ENCODE assay signal across 1 cellular context in genomic region chr3:12629560-12629959, GRCh38.
TF ChIP-seq lines count a peak whose summit lies in the region.

No MANE protein-coding gene starts in this region.

TF ChIP-seq in SK-N-SH, 30 proteins besides CTCF, POLR2A, EP300 and RAD21 (continued from another document):
- TF ChIP-seq IRF3 (IDR thresholded peaks at IDR 0.05; ENCODE audit: low read depth, low read length) (no peak), PBX3 (IDR thresholded peaks at IDR 0.05) (no peak), FOSL2 (IDR thresholded peaks at IDR 0.05; ENCODE audit: borderline replicate concordance, low read depth) (no peak), ELF1 (IDR thresholded peaks at IDR 0.05) (no peak), TAF1 (IDR thresholded peaks at IDR 0.05; ENCODE audit: borderline replicate concordance, low read depth, low read length) (no peak), FOXM1 (IDR thresholded peaks at IDR 0.05; ENCODE audit: low read depth) (no peak), MXI1 (IDR thresholded peaks at IDR 0.05; ENCODE audit: low read depth, low read length) (peak; percentile 84; the same call in 1 of the 2 replicates), MEF2A (IDR thresholded peaks at IDR 0.05; ENCODE audit: borderline replicate concordance, low read depth) (no peak), RFX5 (IDR thresholded peaks at IDR 0.05; ENCODE audit: low read length) (no peak), POLR2AphosphoS5 (IDR thresholded peaks at IDR 0.05; ENCODE audit: low read depth, low read length) (no peak), SMC3 (IDR thresholded peaks at IDR 0.05; ENCODE audit: low read depth, low read length) (no peak), CHD2 (IDR thresholded peaks at IDR 0.05; ENCODE audit: low read length, partially characterized antibody) (peak; percentile 29), REST (IDR thresholded peaks at IDR 0.05; ENCODE audit: low read depth, low read length) (no peak), GABPA (IDR thresholded peaks at IDR 0.05; ENCODE audit: low read depth) (no peak), NFIC (IDR thresholded peaks at IDR 0.05; ENCODE audit: borderline replicate concordance) (no peak), YY1 (IDR thresholded peaks at IDR 0.05; ENCODE audit: low read depth) (no peak), NRF1 (IDR thresholded peaks at IDR 0.05; ENCODE audit: low read depth, low read length) (no peak), FOXJ3 (CRISPR knock-in tag; IDR thresholded peaks at IDR 0.05) (peak; percentile 66)
- TF ChIP-seq, protein P1, sequence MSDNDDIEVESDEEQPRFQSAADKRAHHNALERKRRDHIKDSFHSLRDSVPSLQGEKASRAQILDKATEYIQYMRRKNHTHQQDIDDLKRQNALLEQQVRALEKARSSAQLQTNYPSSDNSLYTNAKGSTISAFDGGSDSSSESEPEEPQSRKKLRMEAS (IDR thresholded peaks at IDR 0.05; ENCODE audit: low read depth) = no peak
- TF ChIP-seq, protein P2, sequence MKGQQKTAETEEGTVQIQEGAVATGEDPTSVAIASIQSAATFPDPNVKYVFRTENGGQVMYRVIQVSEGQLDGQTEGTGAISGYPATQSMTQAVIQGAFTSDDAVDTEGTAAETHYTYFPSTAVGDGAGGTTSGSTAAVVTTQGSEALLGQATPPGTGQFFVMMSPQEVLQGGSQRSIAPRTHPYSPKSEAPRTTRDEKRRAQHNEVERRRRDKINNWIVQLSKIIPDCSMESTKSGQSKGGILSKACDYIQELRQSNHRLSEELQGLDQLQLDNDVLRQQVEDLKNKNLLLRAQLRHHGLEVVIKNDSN (IDR thresholded peaks at IDR 0.05; ENCODE audit: borderline replicate concordance, low read depth) = no peak
TF ChIP-seq in SK-N-SH: peak in this region for 5.
